In the genomic region with DNA sequence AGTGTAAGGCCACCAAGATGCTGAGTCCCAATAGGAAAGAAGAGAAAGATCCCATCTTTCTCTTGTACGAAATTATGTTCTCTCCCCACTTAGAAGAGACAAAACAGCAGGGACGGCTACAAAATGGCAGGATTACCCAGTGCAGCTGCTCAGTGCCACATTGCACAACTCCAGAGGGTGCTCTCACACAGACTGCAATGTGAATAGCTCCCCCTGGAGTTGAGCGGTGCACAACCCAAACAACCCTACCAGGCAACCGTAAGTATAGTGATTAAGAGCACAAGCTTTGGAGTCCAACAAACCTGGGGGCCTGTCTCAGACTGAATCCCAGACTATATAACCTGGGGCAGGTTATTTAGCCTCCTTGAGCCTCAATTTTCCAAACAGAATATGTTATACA, we compare ENCODE assay signal across 1 cellular context.
TF ChIP-seq lines count a peak whose summit lies in the region.

No MANE protein-coding gene starts in this region.

TF ChIP-seq in HCT116, 20 proteins besides CTCF, POLR2A, EP300 and RAD21 (continued from another document):
- TF ChIP-seq EGR1 (IDR thresholded peaks at IDR 0.05; ENCODE audit: low read depth) (no peak), SRF (IDR thresholded peaks at IDR 0.05; ENCODE audit: low read depth) (no peak), POLR2AphosphoS5 (IDR thresholded peaks at IDR 0.05; ENCODE audit: low read depth, low read length) (no peak), ZNF274 (IDR thresholded peaks at IDR 0.05; ENCODE audit: low read depth, low read length) (no peak), TCF7L2 (IDR thresholded peaks at IDR 0.05; ENCODE audit: borderline replicate concordance, extremely low read depth, insufficient read depth, insufficient read length) (peak; percentile 15)
TF ChIP-seq in HCT116: peak in this region for 2.
